In genomic region chr3:52532838-52533622, GRCh38 we compare ENCODE assay signal across 8 cellular contexts. TPM values are rescaled to one million over a fixed set of nuclear protein-coding genes. Genes with fewer than 3 reads are reported as not detected.
A peak's percentile ranks its signal among the peaks of the same experiment; 100 is the strongest.
DNase-seq lines count a peak whose midpoint lies in the region; ATAC-seq and TF ChIP-seq lines count a peak whose summit lies in the region.

No MANE protein-coding gene starts in this region.

- H3K4me3 Mint-ChIP-seq in activated T-helper 1 cell treated with anti-CD3 and anti-CD28 coated beads, Interleukin-12 subunit alpha, Interleukin-12 subunit beta, Interleukin-2, Interleukin-4 antibody, amounts not matched to agents 30 ng/mL and 10 ng/mL and 1 ng/mL, durations not matched to agents 14 hours and 24 hours and 36 hours = peak overlapping the region; percentile 77

- H3K27ac ChIP-seq in HUES6 (ENCODE audit: low read depth, low read length) (peak overlapping the region; percentile 41; the same call in 1 of the 2 replicates), cardiac muscle cell (no peak overlapping the region), psoas muscle (peak overlapping the region; percentile 46)

- H3K27ac Mint-ChIP-seq in activated T-helper 1 cell treated with anti-CD3 and anti-CD28 coated beads, Interleukin-12 subunit alpha, Interleukin-12 subunit beta, Interleukin-2, Interleukin-4 antibody, amounts not matched to agents 30 ng/mL and 10 ng/mL and 1 ng/mL, durations not matched to agents 14 hours and 24 hours and 36 hours = peak overlapping the region; percentile 44

- DNase-seq in Daoy (ENCODE audit: low read depth) (peak; percentile 27), cardiac muscle cell (ENCODE audit: low read depth in 1 of 2, low spot score in 1 of 2) (peak; percentile 23 to 63), psoas muscle (peak in 1 of 2 donors; percentile 70), DMS114 treated with DMSO at 0.1 percent for 48 hours (lab: John Stamatoyannopoulos, UW; ENCODE audit: unreplicated experiment) (no peak), NCI-H2171 treated with DMSO at 0.1 percent for 48 hours (lab: John Stamatoyannopoulos, UW) (no peak)
- DNase-seq in activated T-helper 1 cell treated with anti-CD3 and anti-CD28 coated beads, Interleukin-12 subunit alpha, Interleukin-12 subunit beta, Interleukin-2, Interleukin-4 antibody, amounts not matched to agents 30 ng/mL and 10 ng/mL and 1 ng/mL, durations not matched to agents 14 hours and 24 hours and 36 hours (ENCODE audit: low spot score) = peak; percentile 26

- no peak for ATAC-seq in psoas muscle
- no peak for ATAC-seq in HG02623 (IDR thresholded peaks at IDR 0.05; ENCODE audit: unreplicated experiment)

- H3K36me3 ChIP-seq in HUES6 (ENCODE audit: control insufficient read depth, insufficient read depth, low read length) (peaks cover 34% of the 10 kb centered on the region), cardiac muscle cell (peaks cover 9% of the 10 kb centered on the region), psoas muscle (ENCODE audit: insufficient read depth in 1 of 2, low read depth in 1 of 2) (peaks cover 0 to 2% of the 10 kb centered on the region in 2 donors)

- 12 to 20% (median 13%) methylated on average over 56 to 78 of the region's 78 CpGs for WGBS in psoas muscle, 3 donors

- no peaks in the 10 kb centered on the region for H3K27me3 Mint-ChIP-seq in activated T-helper 1 cell treated with anti-CD3 and anti-CD28 coated beads, Interleukin-12 subunit alpha, Interleukin-12 subunit beta, Interleukin-2, Interleukin-4 antibody, amounts not matched to agents 30 ng/mL and 10 ng/mL and 1 ng/mL, durations not matched to agents 14 hours and 24 hours and 36 hours (ENCODE audit: insufficient read depth)

- peaks cover 29% of the 10 kb centered on the region for H3K4me1 Mint-ChIP-seq in activated T-helper 1 cell treated with anti-CD3 and anti-CD28 coated beads, Interleukin-12 subunit alpha, Interleukin-12 subunit beta, Interleukin-2, Interleukin-4 antibody, amounts not matched to agents 30 ng/mL and 10 ng/mL and 1 ng/mL, durations not matched to agents 14 hours and 24 hours and 36 hours (ENCODE audit: low read depth)

- H3K9me3 ChIP-seq in HUES6 (ENCODE audit: control insufficient read depth, insufficient read depth, low read depth, low read length) (no peaks in the 10 kb centered on the region), cardiac muscle cell (ENCODE audit: low read depth) (no peaks in the 10 kb centered on the region), psoas muscle (no peaks in the 10 kb centered on the region)

- no peak for TF ChIP-seq CTCF in cardiac muscle cell (IDR thresholded peaks at IDR 0.05; ENCODE audit: low read depth, low read length)
- TF ChIP-seq CTCF in psoas muscle (IDR thresholded peaks at IDR 0.05) = no peak

- H3K4me3 ChIP-seq in HUES6 (ENCODE audit: low read depth, low read length) (peak overlapping the region; percentile 81), cardiac muscle cell (peak overlapping the region; percentile 84), psoas muscle (peak overlapping the region; percentile 69)

- no peaks in the 10 kb centered on the region for H3K9me3 Mint-ChIP-seq in activated T-helper 1 cell treated with anti-CD3 and anti-CD28 coated beads, Interleukin-12 subunit alpha, Interleukin-12 subunit beta, Interleukin-2, Interleukin-4 antibody, amounts not matched to agents 30 ng/mL and 10 ng/mL and 1 ng/mL, durations not matched to agents 14 hours and 24 hours and 36 hours

- H3K36me3 Mint-ChIP-seq in activated T-helper 1 cell treated with anti-CD3 and anti-CD28 coated beads, Interleukin-12 subunit alpha, Interleukin-12 subunit beta, Interleukin-2, Interleukin-4 antibody, amounts not matched to agents 30 ng/mL and 10 ng/mL and 1 ng/mL, durations not matched to agents 14 hours and 24 hours and 36 hours (ENCODE audit: low read depth) = peaks cover 10% of the 10 kb centered on the region

- intact Hi-C loops in activated T-helper 1 cell treated with anti-CD3 and anti-CD28 coated beads, Interleukin-12 subunit alpha, Interleukin-12 subunit beta, Interleukin-2, Interleukin-4 antibody, amounts not matched to agents 30 ng/mL and 10 ng/mL and 1 ng/mL, durations not matched to agents 14 hours and 24 hours and 36 hours (cut with micrococcal nuclease) = loop anchor here (10.0 kb wide), 1 partner anchor 558 kb away; the partner anchor contains the start of genes ABHD14A and ABHD14B
- intact Hi-C loops in psoas muscle (cut with DNase I) = loop anchor here (5.0 kb wide), 2 partner anchors 36 to 61 kb away; partner anchors contain the start of gene STAB1 (in 1 of the 2)

- H3K4me1 ChIP-seq in HUES6 (ENCODE audit: control insufficient read depth, insufficient read depth, low read length) (peaks cover 37% of the 10 kb centered on the region), cardiac muscle cell (ENCODE audit: low read depth) (peaks cover 19% of the 10 kb centered on the region), psoas muscle (peaks cover 22% of the 10 kb centered on the region)

- H3K9ac ChIP-seq in HUES6 (ENCODE audit: low read length) = peak overlapping the region; percentile 81

- H3K27me3 ChIP-seq in HUES6 (ENCODE audit: control insufficient read depth, insufficient read depth, low read length) (no peaks in the 10 kb centered on the region), cardiac muscle cell (no peaks in the 10 kb centered on the region), psoas muscle (ENCODE audit: insufficient read depth in 3 of 3, low read length in 2 of 3) (no peaks in the 10 kb centered on the region)

RNA-seq across cellular contexts. Expression of gene NT5DC2, which starts 0.6 kb away (rescaled TPM):
- 68.6 and 73.1 TPM in 2 replicates for total RNA-seq in Daoy (2014; rRNA removed; shearing (Covaris generic))
- total RNA-seq in activated T-helper 1 cell treated with anti-CD3 and anti-CD28 coated beads, Interleukin-12 subunit alpha, Interleukin-12 subunit beta, Interleukin-2, Interleukin-4 antibody, amounts not matched to agents 30 ng/mL and 10 ng/mL and 1 ng/mL, durations not matched to agents 14 hours and 24 hours and 36 hours = 60.8 and 61.7 TPM in 2 replicates
- total RNA-seq in cardiac muscle cell = 214 and 233 TPM in 2 replicates
- polyA plus RNA-seq in cardiac muscle cell = 113 and 120 TPM in 2 replicates
- total RNA-seq in psoas muscle = 10 to 100 TPM in 2 of 4 donors, 1 to 10 TPM in 2; 6.8 to 13.7 (median 10.4) TPM
- 10 to 100 TPM in 2 of 3 donors, 1 to 10 TPM in 1; 8.8 to 10.5 (median 10.3) TPM for polyA plus RNA-seq in psoas muscle

RNA-seq across cellular contexts. Expression of gene UQCC5, which starts 3.4 kb away (rescaled TPM):
- total RNA-seq in Daoy (2014; rRNA removed; shearing (Covaris generic)) = 3.8 and 13.9 TPM in 2 replicates
- total RNA-seq in activated T-helper 1 cell treated with anti-CD3 and anti-CD28 coated beads, Interleukin-12 subunit alpha, Interleukin-12 subunit beta, Interleukin-2, Interleukin-4 antibody, amounts not matched to agents 30 ng/mL and 10 ng/mL and 1 ng/mL, durations not matched to agents 14 hours and 24 hours and 36 hours = 14.1 and 17.1 TPM in 2 replicates
- 1.0 and 23.8 TPM in 2 replicates for total RNA-seq in cardiac muscle cell
- 64.7 and 89.3 TPM in 2 replicates for polyA plus RNA-seq in cardiac muscle cell
- total RNA-seq in psoas muscle = 10 to 100 TPM; 29.5 to 32.7 (median 31.0) TPM
- 10 to 100 TPM; 34.4 to 95.4 (median 67.9) TPM for polyA plus RNA-seq in psoas muscle

RNA-seq across cellular contexts. Expression of gene STAB1, which starts 37.9 kb away (rescaled TPM):
- total RNA-seq in Daoy (2014; rRNA removed; shearing (Covaris generic)) = not detected in 2 replicates
- total RNA-seq in activated T-helper 1 cell treated with anti-CD3 and anti-CD28 coated beads, Interleukin-12 subunit alpha, Interleukin-12 subunit beta, Interleukin-2, Interleukin-4 antibody, amounts not matched to agents 30 ng/mL and 10 ng/mL and 1 ng/mL, durations not matched to agents 14 hours and 24 hours and 36 hours = 0.05 and 0.16 TPM in 2 replicates
- total RNA-seq in cardiac muscle cell = 0.81 and 2.2 TPM in 2 replicates
- polyA plus RNA-seq in cardiac muscle cell = 0.91 TPM in 1 of 2 replicates, not detected in the other
- 10 to 100 TPM; 29.0 to 47.5 (median 41.9) TPM for total RNA-seq in psoas muscle
- polyA plus RNA-seq in psoas muscle = 10 to 100 TPM; 15.9 to 27.4 (median 22.5) TPM

Comparison
In these comparisons a context has a peak if more than half of its experiments do, and no peak if none do; other contexts are left out.
1. DNase-seq: peak in Daoy (single experiment), activated T-helper 1 cell treated with anti-CD3 and anti-CD28 coated beads, Interleukin-12 subunit alpha, Interleukin-12 subunit beta, Interleukin-2, Interleukin-4 antibody, amounts not matched to agents 30 ng/mL and 10 ng/mL and 1 ng/mL, durations not matched to agents 14 hours and 24 hours and 36 hours (single experiment) and cardiac muscle cell (2 of 2); none in DMS114 treated with DMSO at 0.1 percent for 48 hours (single experiment) and NCI-H2171 treated with DMSO at 0.1 percent for 48 hours (single experiment).
2. Peak in every context shown above with its lines, with median percentiles within 50 percentile points of each other: H3K4me3 ChIP-seq.